In the genomic region with DNA sequence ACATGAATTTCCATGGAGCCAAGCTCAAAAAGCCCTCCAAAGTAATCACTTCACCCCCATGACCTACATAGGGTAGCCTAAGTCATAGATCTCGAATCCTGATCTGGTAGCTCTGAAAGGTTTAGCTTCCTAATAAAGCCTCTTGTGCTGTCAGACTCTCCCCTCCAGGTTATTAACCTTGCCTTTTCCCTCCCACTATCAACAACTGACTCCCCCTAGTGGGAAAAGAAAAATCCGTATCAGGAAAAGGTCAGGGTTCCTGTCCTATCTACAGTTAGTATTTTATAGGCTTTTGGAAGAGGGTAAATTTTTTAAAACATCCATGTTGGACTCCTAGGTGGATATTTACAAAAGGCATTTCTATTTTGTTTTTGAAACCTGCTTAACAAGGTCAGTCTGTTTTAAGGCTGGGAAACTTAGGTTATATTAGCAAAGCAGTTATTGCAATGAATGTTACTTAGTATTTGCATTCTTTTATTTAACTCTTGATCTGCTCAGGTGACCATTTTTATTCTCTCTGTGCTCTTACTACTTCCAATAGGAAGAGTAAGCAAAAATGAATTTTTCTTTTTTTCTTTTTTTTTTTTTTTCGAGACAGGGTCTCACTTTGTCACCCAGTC, we compare ENCODE assay signal across 8 cellular contexts. TPM values are rescaled to one million over a fixed set of nuclear protein-coding genes. Genes with fewer than 3 reads are reported as not detected.
DNase-seq lines count a peak whose midpoint lies in the region; ATAC-seq and TF ChIP-seq lines count a peak whose summit lies in the region.

No MANE protein-coding gene starts in this region.

- TF ChIP-seq CTCF in OCI-LY7 (conservative IDR thresholded peaks at IDR 0.05; ENCODE audit: low read length), result peak; percentile 89

- POLR2A ChIA-PET in OCI-LY7 (lab: Charles Lee), result interaction anchor here (0.6 to 2.0 kb wide), 4 partner anchors 11 to 180 kb away, joined by 3 to 5 read pairs (median 4); no protein-coding TSS in a partner anchor

- BruUV-seq in OCI-LY7 (replicated peaks; lab: Mats Ljungman, UMichigan), result TSS peak; percentile 5

- peaks cover 87% of the 10 kb centered on the region for H3K4me1 ChIP-seq in OCI-LY7 (ENCODE audit: insufficient read depth, low read length, poor library complexity, severe bottlenecking)

- peaks cover 100% of the 10 kb centered on the region for H3K79me2 ChIP-seq in OCI-LY7 (ENCODE audit: insufficient read depth, low read depth, low read length)

- intact Hi-C loops in OCI-LY7 (cut with micrococcal nuclease; ENCODE audit: unreplicated experiment), result no loop called here

- peaks cover 70% of the 10 kb centered on the region for H3K36me3 ChIP-seq in OCI-LY7 (ENCODE audit: insufficient read depth, low read length)

- H3K4me3 ChIP-seq in OCI-LY7 (ENCODE audit: low read depth, low read length, poor library complexity, severe bottlenecking), result no peak overlapping the region

- TF ChIP-seq RAD21 in Ishikawa (IDR thresholded peaks at IDR 0.05; ENCODE audit: low read depth), result peak; percentile 23

- H3K4me2 ChIP-seq in OCI-LY7 (ENCODE audit: low read length), result peak overlapping the region; percentile 93

- no peaks in the 10 kb centered on the region for H3K9me3 ChIP-seq in OCI-LY7 (ENCODE audit: low read length)

- H3K27ac ChIP-seq in OCI-LY7 (ENCODE audit: low read depth, low read length, poor library complexity, severe bottlenecking), result peak overlapping the region; percentile 45

- H3K9me2 ChIP-seq in OCI-LY7 (ENCODE audit: insufficient read depth, low read length), result no peaks in the 10 kb centered on the region

- CTCF ChIA-PET in OCI-LY7 (lab: Charles Lee; ENCODE audit: unreplicated experiment), result no interaction called here

- TF ChIP-seq EP300 in Ishikawa (IDR thresholded peaks at IDR 0.05; ENCODE audit: borderline replicate concordance), result no peak

- ATAC-seq in GM19328 (IDR thresholded peaks at IDR 0.05; ENCODE audit: unreplicated experiment), result no peak
- no peak for ATAC-seq in HG02840 (IDR thresholded peaks at IDR 0.05; ENCODE audit: low FRiP score, unreplicated experiment)

- peak; percentile 91 for DNase-seq in DMS 273 (lab: John Stamatoyannopoulos, UW; ENCODE audit: unreplicated experiment)
- peak; percentile 53 for DNase-seq in OCI-LY7 (ENCODE audit: low spot score)
- DNase-seq in cerebellum (ENCODE audit: low spot score), result peak; percentile 68
- peak; percentile 66 for DNase-seq in medulla oblongata (ENCODE audit: extremely low spot score)
- no peak for DNase-seq in stimulated activated CD4-positive, alpha-beta T cell treated with anti-CD3 and anti-CD28 coated beads, Interleukin-4, amount 100 ng/mL, for 24 hours

- peaks cover 46% of the 10 kb centered on the region for H4K20me1 ChIP-seq in OCI-LY7 (ENCODE audit: insufficient read depth, low read length)

- H2AFZ ChIP-seq in OCI-LY7 (ENCODE audit: low read length), result no peak overlapping the region

TF ChIP-seq in Ishikawa, 13 proteins besides CTCF, POLR2A, EP300 and RAD21:
- TF ChIP-seq TEAD4 (IDR thresholded peaks at IDR 0.05), result no peak

RNA-seq across cellular contexts. Expression of a gene that starts 8.0 kb away (rescaled TPM):
- total RNA-seq in OCI-LY7 (2014; rRNA removed; shearing (Covaris generic)), result 59.9 and 69.2 TPM in 2 replicates
- total RNA-seq in OCI-LY7 (2022) (137 and 140 TPM in 2 replicates), cerebellum (41.0 TPM)

RNA-seq across cellular contexts. Expression of a gene that starts 59.3 kb away (rescaled TPM):
- 34.8 and 37.4 TPM in 2 replicates for total RNA-seq in OCI-LY7 (2014; rRNA removed; shearing (Covaris generic))
- 14.6 and 18.1 TPM in 2 replicates for total RNA-seq in OCI-LY7 (2022)
- 46.8 TPM for total RNA-seq in cerebellum
